10 cellular contexts compared by ENCODE assay signal in genomic region chr1:150674881-150675280, GRCh38. TPM values are rescaled to one million over a fixed set of nuclear protein-coding genes. Genes with fewer than 3 reads are reported as not detected.
"Had no signal": no experiment of that assay in that cellular context is flagged by ENCODE, and none has a peak within 500 bp of the region (broad histone marks: within the 10 kb centered on the region; RNA-seq: fewer than 3 reads in every experiment).

No MANE protein-coding gene starts in this region.

- FAIRE-seq: H1, H54, HepG2 had no signal

- H2AFZ ChIP-seq: GM23338 had no signal

- H3K4me2 ChIP-seq: GM23338 had no signal

- H3K4me3 ChIP-seq: GM23338 had no signal

- H3K36me3 Mint-ChIP-seq: IgD-negative memory B cell had no signal

- H3K4me1 Mint-ChIP-seq: GM23338, H9 had no signal

- DNase-seq: H9, HCEC 1CT, HFFc6 had no signal

- H3K27ac Mint-ChIP-seq: GM23338, HFFc6, IgD-negative memory B cell had no signal

- ATAC-seq: GM23338, HepG2 had no signal

- H3K27ac ChIP-seq: HL-60 had no signal

- H3K9me3 Mint-ChIP-seq: GM23338, H9, HFFc6, IgD-negative memory B cell had no signal

- H3K4me3 Mint-ChIP-seq: GM23338, H9, HFFc6, IgD-negative memory B cell had no signal

- H3K27me3 Mint-ChIP-seq: IgD-negative memory B cell had no signal

RNA-seq across cellular contexts. Expression of gene HORMAD1, which starts 45.8 kb away (rescaled TPM):
- total RNA-seq: GM23338, H1, H9, HepG2, HFFc6, HT1080 had no signal
- polyA plus RNA-seq: GM23338, H1, HepG2 had no signal
